12 cellular contexts compared by ENCODE assay signal in genomic region chr12:55982319-55982936, GRCh38. TPM values are rescaled to one million over a fixed set of nuclear protein-coding genes. Genes with fewer than 3 reads are reported as not detected.
A peak's percentile ranks its signal among the peaks of the same experiment; 100 is the strongest.
DNase-seq lines count a peak whose midpoint lies in the region; ATAC-seq and TF ChIP-seq lines count a peak whose summit lies in the region.
"Had no signal": no experiment of that assay in that cellular context is flagged by ENCODE, and none has a peak within 500 bp of the region (broad histone marks: within the 10 kb centered on the region; RNA-seq: fewer than 3 reads in every experiment).

No MANE protein-coding gene starts in this region.

- H3K9ac ChIP-seq in colonic mucosa (ENCODE audit: low read depth in 2 of 2, low read length in 2 of 2): no peak overlapping the region

- peak; percentile 28 for DNase-seq in CD1c-positive myeloid dendritic cell (ENCODE audit: extremely low spot score)
- peak; percentile 18 for DNase-seq in UCSD-AML1 (lab: John Stamatoyannopoulos, UW; ENCODE audit: unreplicated experiment)
- no peak for DNase-seq in SW480 (ENCODE audit: low spot score)
- no peak for DNase-seq in osteocyte (ENCODE audit: extremely low spot score, unreplicated experiment)
- no peak for DNase-seq in colonic mucosa
- DNase-seq: activated CD4-positive, CD25-positive, alpha-beta regulatory T cell treated with anti-CD3 and anti-CD28 coated beads, Interleukin-2, amount 50 U/mL, for 72 hours; erythroblast had no signal

- peaks cover 25% of the 10 kb centered on the region for H3K36me3 Mint-ChIP-seq in osteocyte (ENCODE audit: unreplicated experiment)

- no peaks in the 10 kb centered on the region for H3K4me1 Mint-ChIP-seq in osteocyte (ENCODE audit: unreplicated experiment)

- no peaks in the 10 kb centered on the region for H3K27me3 Mint-ChIP-seq in osteocyte (ENCODE audit: unreplicated experiment)
- H3K27me3 Mint-ChIP-seq: stimulated activated naive CD8-positive, alpha-beta T cell treated with anti-CD3 and anti-CD28 coated beads, Interleukin-15, Interleukin-2, amounts not matched to agents 100 ng/mL and 50 ng/mL, for 24 hours had no signal

- H3K27ac ChIP-seq in colonic mucosa: no peak overlapping the region
- H3K27ac ChIP-seq: adrenal gland had no signal

- intact Hi-C loops in colonic mucosa (cut with DNase I): no loop called here

- H3K4me3 ChIP-seq in colonic mucosa: no peak overlapping the region
- H3K4me3 ChIP-seq: adrenal gland had no signal

- H3K9me3 ChIP-seq in colonic mucosa: no peaks in the 10 kb centered on the region
- H3K9me3 ChIP-seq: adrenal gland had no signal

- H3K27me3 ChIP-seq in colonic mucosa: no peaks in the 10 kb centered on the region
- H3K27me3 ChIP-seq: adrenal gland had no signal

- peaks cover 3% of the 10 kb centered on the region for H3K4me1 ChIP-seq in colonic mucosa

- TF ChIP-seq CTCF in osteocyte (IDR thresholded peaks at IDR 0.05): no peak
- no peak for TF ChIP-seq CTCF in colonic mucosa (IDR thresholded peaks at IDR 0.05)

- H3K9me3 Mint-ChIP-seq in osteocyte (ENCODE audit: unreplicated experiment): no peaks in the 10 kb centered on the region
- H3K9me3 Mint-ChIP-seq: stimulated activated naive CD8-positive, alpha-beta T cell treated with anti-CD3 and anti-CD28 coated beads, Interleukin-15, Interleukin-2, amounts not matched to agents 100 ng/mL and 50 ng/mL, for 24 hours had no signal

- peak; percentile 89 for ATAC-seq in GM19395 (IDR thresholded peaks at IDR 0.05; ENCODE audit: unreplicated experiment)
- peak; percentile 79 for ATAC-seq in HG03095 (IDR thresholded peaks at IDR 0.05; ENCODE audit: unreplicated experiment)
- ATAC-seq in HG02763 (IDR thresholded peaks at IDR 0.05; ENCODE audit: unreplicated experiment): no peak

- no peak overlapping the region for H3K4me3 Mint-ChIP-seq in osteocyte (ENCODE audit: unreplicated experiment)
- H3K4me3 Mint-ChIP-seq: stimulated activated naive CD8-positive, alpha-beta T cell treated with anti-CD3 and anti-CD28 coated beads, Interleukin-15, Interleukin-2, amounts not matched to agents 100 ng/mL and 50 ng/mL, for 24 hours had no signal

- H3K27ac Mint-ChIP-seq in osteocyte (ENCODE audit: unreplicated experiment): no peak overlapping the region
- H3K27ac Mint-ChIP-seq: stimulated activated naive CD8-positive, alpha-beta T cell treated with anti-CD3 and anti-CD28 coated beads, Interleukin-15, Interleukin-2, amounts not matched to agents 100 ng/mL and 50 ng/mL, for 24 hours had no signal

- H3K36me3 ChIP-seq in colonic mucosa: peaks cover 20% of the 10 kb centered on the region

RNA-seq across cellular contexts. Expression of gene RAB5B, which starts 8.6 kb away (rescaled TPM):
- total RNA-seq in osteocyte (126 and 134 TPM in 2 replicates), colonic mucosa (100 to 1,000 TPM; 112 to 178 TPM)

RNA-seq across cellular contexts. Expression of gene SUOX, which starts 14.6 kb away (rescaled TPM):
- total RNA-seq in osteocyte (16.2 and 19.4 TPM in 2 replicates), colonic mucosa (10 to 100 TPM; 25.8 to 35.8 TPM)

RNA-seq across cellular contexts. Expression of gene CDK2, which starts 15.8 kb away (rescaled TPM):
- total RNA-seq in osteocyte (27.3 and 29.6 TPM in 2 replicates), colonic mucosa (10 to 100 TPM; 20.9 to 48.9 TPM)

RNA-seq across cellular contexts. Expression of gene PMEL, which starts 16.6 kb away (rescaled TPM):
- 1.0 and 1.4 TPM in 2 replicates for total RNA-seq in osteocyte
- total RNA-seq in colonic mucosa: 1 to 10 TPM; 3.4 to 3.8 TPM

RNA-seq across cellular contexts. Expression of gene IKZF4, which starts 38.4 kb away (rescaled TPM):
- total RNA-seq in osteocyte (8.2 and 10.6 TPM in 2 replicates), colonic mucosa (1 to 10 TPM; 4.7 to 5.6 TPM)

Comparison
In these comparisons a context has a peak if more than half of its experiments do, and no peak if none do; other contexts are left out.
1. DNase-seq: peak in CD1c-positive myeloid dendritic cell (single experiment) and UCSD-AML1 (single experiment); none in SW480 (single experiment), osteocyte (single experiment) and colonic mucosa (single experiment).